Comparison of ENCODE assay signal across 17 cellular contexts in genomic region chr12:76595056-76595455, GRCh38.
"Had no signal": no experiment of that assay in that cellular context is flagged by ENCODE, and none has a peak within 500 bp of the region (broad histone marks: within the 10 kb centered on the region; RNA-seq: fewer than 3 reads in every experiment).

No MANE protein-coding gene starts in this region.

- H3K4me3 Mint-ChIP-seq: activated naive CD4-positive, alpha-beta T cell treated with anti-CD3 and anti-CD28 coated beads for 36 hours; activated naive CD8-positive, alpha-beta T cell treated with anti-CD3 and anti-CD28 coated beads, Interleukin-2, amount 50 U/mL, for 24 hours; neural progenitor cell; stimulated activated effector memory CD8-positive, alpha-beta T cell treated with anti-CD3 and anti-CD28 coated beads, Interleukin-12 subunit alpha, Interleukin-12 subunit beta, amount 100 ng/mL, for 72 hours had no signal

- H3K4me1 ChIP-seq: esophagus muscularis mucosa, gastrocnemius medialis, neural progenitor cell, pancreas, thyroid gland had no signal

- H3K27me3 ChIP-seq: esophagus muscularis mucosa, gastrocnemius medialis, neural progenitor cell, pancreas, thyroid gland had no signal

- H3K9me3 Mint-ChIP-seq: activated naive CD4-positive, alpha-beta T cell treated with anti-CD3 and anti-CD28 coated beads for 36 hours; activated naive CD8-positive, alpha-beta T cell treated with anti-CD3 and anti-CD28 coated beads, Interleukin-2, amount 50 U/mL, for 24 hours; activated T-helper 2 cell treated with anti-CD3 and anti-CD28 coated beads, Interferon-gamma antibody, Interleukin-2, Interleukin-4, amounts not matched to agents 10 μg/mL and 5 μg/mL and 100 μg/mL, durations not matched to agents 14 hours and 24 hours and 36 hours; neural progenitor cell; stimulated activated effector memory CD8-positive, alpha-beta T cell treated with anti-CD3 and anti-CD28 coated beads, Interleukin-12 subunit alpha, Interleukin-12 subunit beta, amount 100 ng/mL, for 72 hours had no signal

- H3K36me3 ChIP-seq: esophagus muscularis mucosa, gastrocnemius medialis, neural progenitor cell, pancreas, thyroid gland had no signal

- H2AFZ ChIP-seq: neural progenitor cell had no signal

- H3K9ac ChIP-seq: neural progenitor cell had no signal

- H3K4me2 ChIP-seq: neural progenitor cell had no signal

- H3K9me3 ChIP-seq: esophagus muscularis mucosa, gastrocnemius medialis, pancreas, thyroid gland had no signal

- H3K36me3 Mint-ChIP-seq: neural progenitor cell; stimulated activated effector memory CD8-positive, alpha-beta T cell treated with anti-CD3 and anti-CD28 coated beads, Interleukin-12 subunit alpha, Interleukin-12 subunit beta, amount 100 ng/mL, for 72 hours had no signal

- H3K4me1 Mint-ChIP-seq: activated naive CD8-positive, alpha-beta T cell treated with anti-CD3 and anti-CD28 coated beads, Interleukin-2, amount 50 U/mL, for 24 hours; neural progenitor cell; stimulated activated effector memory CD8-positive, alpha-beta T cell treated with anti-CD3 and anti-CD28 coated beads, Interleukin-12 subunit alpha, Interleukin-12 subunit beta, amount 100 ng/mL, for 72 hours had no signal

- H3K27ac Mint-ChIP-seq: activated naive CD4-positive, alpha-beta T cell treated with anti-CD3 and anti-CD28 coated beads for 36 hours; activated naive CD8-positive, alpha-beta T cell treated with anti-CD3 and anti-CD28 coated beads, Interleukin-2, amount 50 U/mL, for 24 hours; activated T-helper 2 cell treated with anti-CD3 and anti-CD28 coated beads, Interferon-gamma antibody, Interleukin-2, Interleukin-4, amounts not matched to agents 10 μg/mL and 5 μg/mL and 100 μg/mL, durations not matched to agents 14 hours and 24 hours and 36 hours; neural progenitor cell; stimulated activated effector memory CD8-positive, alpha-beta T cell treated with anti-CD3 and anti-CD28 coated beads, Interleukin-12 subunit alpha, Interleukin-12 subunit beta, amount 100 ng/mL, for 72 hours had no signal

- H3K4me3 ChIP-seq: coronary artery, esophagus muscularis mucosa, gastrocnemius medialis, lung, neural progenitor cell, pancreas, thyroid gland had no signal

- ATAC-seq: activated naive CD8-positive, alpha-beta T cell treated with anti-CD3 and anti-CD28 coated beads, Interleukin-2, amount 50 U/mL, for 24 hours; gastrocnemius medialis; pancreas; stimulated activated effector memory CD8-positive, alpha-beta T cell treated with anti-CD3 and anti-CD28 coated beads, Interleukin-12 subunit alpha, Interleukin-12 subunit beta, amount 100 ng/mL, for 72 hours had no signal

- H3K27me3 Mint-ChIP-seq: activated naive CD8-positive, alpha-beta T cell treated with anti-CD3 and anti-CD28 coated beads, Interleukin-2, amount 50 U/mL, for 24 hours had no signal

- H3K27ac ChIP-seq: coronary artery, esophagus muscularis mucosa, gastrocnemius medialis, neural progenitor cell, pancreas, thyroid gland, VCaP had no signal

- FAIRE-seq: islet of Langerhans, pancreas had no signal

- DNase-seq: activated CD4-positive, alpha-beta T cell treated with anti-CD3 and anti-CD28 coated beads, Interleukin-2, amount 50 U/mL, for 48 hours; activated naive CD4-positive, alpha-beta T cell treated with anti-CD3 and anti-CD28 coated beads for 36 hours; activated naive CD8-positive, alpha-beta T cell treated with anti-CD3 and anti-CD28 coated beads, Interleukin-2, amount 50 U/mL, for 24 hours; activated T-cell treated with anti-CD3 and anti-CD28 coated beads, Interleukin-2, amount 50 U/mL, for 1 hour; gastrocnemius medialis; midbrain; pancreas; T-helper 1 cell; thyroid gland had no signal
